10 cellular contexts compared by ENCODE assay signal in the genomic region with DNA sequence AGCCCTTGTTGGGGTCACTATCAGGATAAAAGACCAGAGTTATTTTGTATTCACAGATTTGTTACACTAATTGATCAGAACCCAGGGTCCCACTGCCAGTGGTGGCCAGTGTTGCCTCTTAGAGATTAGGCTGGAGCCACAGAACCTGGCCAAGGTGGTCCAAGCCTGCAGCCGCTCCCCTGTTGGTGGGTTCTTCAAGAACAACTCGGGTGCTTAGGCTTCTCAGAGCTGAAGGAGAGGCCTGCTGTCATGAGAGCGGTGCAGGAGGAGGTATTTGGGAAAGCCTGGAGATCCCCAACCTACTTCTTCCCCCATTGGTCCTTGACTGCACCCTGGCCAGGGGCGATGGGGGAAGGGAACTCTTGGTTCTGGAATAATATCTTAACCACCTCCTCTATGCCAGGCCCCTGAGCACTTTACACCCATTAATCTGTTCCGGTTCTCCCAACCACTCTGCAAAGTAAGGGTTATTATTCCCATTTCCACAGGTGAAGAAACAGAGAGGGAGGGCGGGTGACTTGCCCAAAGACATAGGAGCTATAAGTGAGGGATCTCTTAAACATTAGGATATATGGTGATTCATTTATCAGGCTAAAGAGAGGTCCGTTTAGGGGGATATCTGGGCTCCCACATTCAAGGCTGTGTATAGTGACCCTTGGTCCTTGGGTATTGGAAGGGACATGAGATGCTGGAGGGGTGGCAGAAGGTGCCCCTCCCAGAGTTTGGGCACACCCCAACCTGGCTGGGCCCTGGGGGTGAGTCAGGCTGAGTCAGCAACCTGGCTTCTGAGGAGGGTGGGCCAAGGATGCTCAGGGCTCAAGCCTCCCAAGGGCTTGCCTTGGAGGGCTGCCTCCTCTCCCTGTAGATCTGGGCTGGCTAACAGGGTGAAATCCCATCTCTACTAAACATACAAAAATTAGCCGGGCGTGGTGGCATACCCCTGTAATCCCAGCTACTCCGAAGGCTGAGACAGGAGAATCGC. TPM values are rescaled to one million over a fixed set of nuclear protein-coding genes. Genes with fewer than 3 reads are reported as not detected.
DNase-seq lines count a peak whose midpoint lies in the region; ATAC-seq and TF ChIP-seq lines count a peak whose summit lies in the region.
"Had no signal": no experiment of that assay in that cellular context is flagged by ENCODE, and none has a peak within 500 bp of the region (broad histone marks: within the 10 kb centered on the region; RNA-seq: fewer than 3 reads in every experiment).

No MANE protein-coding gene starts in this region.

- H3K4me3 ChIP-seq in HCT116 (replicated peaks in 1 of 2; ENCODE audit: low read depth in 1 of 2, low read length in 2 of 2) = peak overlapping the region; percentile 10 to 27; a peak in 2 of 4 replicates
- peak overlapping the region; percentile 44; the same call in 1 of the 2 replicates for H3K4me3 ChIP-seq in iPS-20b (ENCODE audit: low read length)
- H3K4me3 ChIP-seq in testis = no peak overlapping the region

- no peak for TF ChIP-seq RAD21 in HCT116 (IDR thresholded peaks at IDR 0.05; ENCODE audit: low read depth)

- CTCF ChIA-PET in HCT116 (lab: Charles Lee) (interaction anchor here (0.6 to 4.6 kb wide), 12 partner anchors 9 to 108 kb away, joined by 3 to 44 read pairs (median 6); partner anchors contain the start of genes GPN2, KDF1 and TENT5B), WTC11 (lab: Charles Lee) (interaction anchor here (0.5 to 9.2 kb wide), 31 partner anchors 10 to 717 kb away, joined by 3 to 190 read pairs (median 4); partner anchors contain the start of genes KDF1 and TENT5B)

- peaks cover 83% of the 10 kb centered on the region for H3K4me1 Mint-ChIP-seq in WTC11

- H3K27ac ChIP-seq in HCT116 (ENCODE audit: low read depth, low read length) = peak overlapping the region; percentile 85
- H3K27ac ChIP-seq in iPS-20b (ENCODE audit: low read length) = peak overlapping the region; percentile 73
- peak overlapping the region; percentile 49 to 81 for H3K27ac ChIP-seq in testis

- intact Hi-C loops in HCT116 (cut with micrococcal nuclease) (loop anchor here (5.0 kb wide), 1 partner anchor 49 kb away; no protein-coding TSS in a partner anchor), testis (cut with DNase I; ENCODE audit: low total_unique reads) (loop anchor here (10.0 kb wide), 1 partner anchor 96 kb away; no protein-coding TSS in a partner anchor)

- no peaks in the 10 kb centered on the region for H3K9me3 Mint-ChIP-seq in WTC11
- H3K9me3 Mint-ChIP-seq: activated naive CD8-positive, alpha-beta T cell treated with anti-CD3 and anti-CD28 coated beads for 36 hours had no signal

- H3K9me3 ChIP-seq in HCT116 (ENCODE audit: control insufficient read depth in 1 of 2, insufficient read depth in 1 of 2, low read depth in 1 of 2, low read length in 2 of 2) = no peaks in the 10 kb centered on the region
- H3K9me3 ChIP-seq in iPS-20b (ENCODE audit: insufficient read depth, low read depth, low read length) = no peaks in the 10 kb centered on the region
- no peaks in the 10 kb centered on the region for H3K9me3 ChIP-seq in testis

- no peaks in the 10 kb centered on the region for H3K36me3 ChIP-seq in HCT116 (ENCODE audit: control insufficient read depth in 1 of 2, insufficient read depth in 2 of 2, low read length in 2 of 2)
- H3K36me3 ChIP-seq in iPS-20b (ENCODE audit: insufficient read depth, low read depth, low read length) = peaks cover 40% of the 10 kb centered on the region; the same call in 1 of the 2 replicates
- H3K36me3 ChIP-seq in testis (ENCODE audit: low read depth, missing control alignments) = no peaks in the 10 kb centered on the region

- WGBS in testis, 2 donors = 87 to 90% methylated on average over 11 of the region's 11 CpGs

- peaks cover 38% of the 10 kb centered on the region for H3K36me3 Mint-ChIP-seq in WTC11
- H3K36me3 Mint-ChIP-seq: activated naive CD8-positive, alpha-beta T cell treated with anti-CD3 and anti-CD28 coated beads for 36 hours had no signal

- no peaks in the 10 kb centered on the region for H3K27me3 Mint-ChIP-seq in WTC11 (ENCODE audit: low read depth)

- RAD21 ChIA-PET in HCT116 (lab: Charles Lee; ENCODE audit: low non-redundant PET in 1 of 2, low total read pairs in 2 of 2, uncharacterized antibody in 2 of 2, unreplicated experiment in 2 of 2) = interaction anchor here (0.8 to 1.5 kb wide), 4 partner anchors 30 to 101 kb away, joined by 3 to 5 read pairs (median 4); no protein-coding TSS in a partner anchor

- no peak overlapping the region for H2AFZ ChIP-seq in HCT116 (ENCODE audit: low read depth, low read length, poor library complexity, severe bottlenecking)

- no peak for TF ChIP-seq CTCF in HCT116 (IDR thresholded peaks at IDR 0.05 in 2 of 3, conservative IDR thresholded peaks at IDR 0.05 in 1 of 3; ENCODE audit: borderline replicate concordance in 1 of 3, insufficient read depth in 1 of 3, low read depth in 2 of 3, low read length in 2 of 3)
- TF ChIP-seq CTCF in WTC11 (IDR thresholded peaks at IDR 0.05) = no peak
- TF ChIP-seq CTCF in testis (IDR thresholded peaks at IDR 0.05) = no peak

- H4K20me1 ChIP-seq in HCT116 (ENCODE audit: insufficient read depth) = peaks cover 7% of the 10 kb centered on the region; the same call in 1 of the 2 replicates

- peak overlapping the region; percentile 89 for H3K9ac ChIP-seq in HCT116 (ENCODE audit: low read length)
- H3K9ac ChIP-seq in iPS-20b (ENCODE audit: low read depth, low read length) = peak overlapping the region; percentile 63; the same call in 1 of the 2 replicates

- TF ChIP-seq POLR2A in HCT116 (IDR thresholded peaks at IDR 0.05; ENCODE audit: borderline replicate concordance, extremely low read depth, insufficient read depth, insufficient read length) (peak; percentile 0), testis (IDR thresholded peaks at IDR 0.05) (no peak)

- BruUV-seq in HCT116 (replicated peaks; lab: Mats Ljungman, UMichigan) = no TSS peak

- ATAC-seq in HCT116 (peak; percentile 44), WTC11 (no peak), HG02884 (IDR thresholded peaks at IDR 0.05; ENCODE audit: unreplicated experiment) (no peak), HG03045 (IDR thresholded peaks at IDR 0.05; ENCODE audit: unreplicated experiment) (no peak)

- H3K4me3 Mint-ChIP-seq in WTC11 = peak overlapping the region; percentile 81

- no peaks in the 10 kb centered on the region for H3K9me2 ChIP-seq in HCT116 (ENCODE audit: insufficient read depth)

- H3K4me1 ChIP-seq in HCT116 (ENCODE audit: control insufficient read depth in 1 of 2, insufficient read depth in 2 of 2, low read length in 2 of 2) (peaks cover 74 to 88% of the 10 kb centered on the region in 2 experiments), iPS-20b (ENCODE audit: insufficient read depth, low read length) (peaks cover 38% of the 10 kb centered on the region), testis (peaks cover 31% of the 10 kb centered on the region)

- H3K27me3 ChIP-seq in HCT116 (ENCODE audit: insufficient read depth, low read length) (no peaks in the 10 kb centered on the region), iPS-20b (ENCODE audit: insufficient read depth, low read length) (peaks cover 12% of the 10 kb centered on the region), testis (no peaks in the 10 kb centered on the region)

- peaks cover 32% of the 10 kb centered on the region for H3K79me2 ChIP-seq in HCT116 (ENCODE audit: insufficient read depth, low read length)

- peak overlapping the region; percentile 90 for H3K4me2 ChIP-seq in HCT116 (ENCODE audit: low read length)

- DNase-seq in HCT116 (ENCODE audit: low read depth, low spot score) (no peak), WTC11 (ENCODE audit: low spot score) (no peak), testis (no peak), inferior parietal cortex (ENCODE audit: extremely low spot score) (no peak), DMS53 treated with DMSO at 0.1 percent for 48 hours (lab: John Stamatoyannopoulos, UW; ENCODE audit: unreplicated experiment) (no peak)

- H3K27ac Mint-ChIP-seq in WTC11 = peak overlapping the region; percentile 97
- H3K27ac Mint-ChIP-seq: activated naive CD8-positive, alpha-beta T cell treated with anti-CD3 and anti-CD28 coated beads for 36 hours had no signal

- POLR2A ChIA-PET in HCT116 (lab: Charles Lee) = interaction anchor here (1.0 to 4.1 kb wide), 6 partner anchors 14 to 367 kb away, joined by 3 to 26 read pairs (median 5); partner anchors contain the start of genes KDF1 and TENT5B
- POLR2A ChIA-PET in WTC11 (lab: Charles Lee) = interaction anchor here (0.9 to 5.5 kb wide), 8 partner anchors 8 to 72 kb away, joined by 3 to 83 read pairs (median 8); partner anchors contain the start of gene TENT5B

TF ChIP-seq in HCT116, 20 proteins besides CTCF, POLR2A, EP300 and RAD21:
- TF ChIP-seq TCF7L2 (IDR thresholded peaks at IDR 0.05; ENCODE audit: borderline replicate concordance, extremely low read depth, insufficient read depth, insufficient read length) (no peak), ATF3 (IDR thresholded peaks at IDR 0.05) (no peak), ZFX (IDR thresholded peaks at IDR 0.05) (no peak), SIN3A (IDR thresholded peaks at IDR 0.05; ENCODE audit: low read depth) (no peak), CEBPB (IDR thresholded peaks at IDR 0.05; ENCODE audit: low read depth) (no peak)

TF ChIP-seq in WTC11, 78 proteins besides CTCF, POLR2A, EP300 and RAD21 (continues in another document):
- TF ChIP-seq TP53 (CRISPR knock-in tag; IDR thresholded peaks at IDR 0.05) = no peak

RNA-seq across cellular contexts. Expression of gene TRNP1, which starts 5.1 kb away (rescaled TPM):
- total RNA-seq in HCT116 (2021; ENCODE audit: unreplicated experiment) = 76.9 TPM
- polyA plus RNA-seq in HCT116 (2012) = 25.0 and 39.1 TPM in 2 replicates
- 37.6 to 51.4 TPM (median 49.4 TPM) in 3 replicates for total RNA-seq in WTC11 (2021)
- total RNA-seq in testis = 1 to 10 TPM; 5.7 to 7.7 TPM
- polyA plus RNA-seq in testis (ENCODE audit: insufficient read depth, low read depth, low replicate concordance) = 4.3 TPM

RNA-seq across cellular contexts. Expression of gene TENT5B, which starts 14.0 kb away (rescaled TPM):
- 5.7 TPM for total RNA-seq in HCT116 (2021; ENCODE audit: unreplicated experiment)
- 5.8 and 6.0 TPM in 2 replicates for polyA plus RNA-seq in HCT116 (2012)
- 104 to 124 TPM (median 119 TPM) in 3 replicates for total RNA-seq in WTC11 (2021)
- total RNA-seq in testis = 10 to 100 TPM; 10.5 to 10.7 TPM
- 10.7 TPM for polyA plus RNA-seq in testis (ENCODE audit: insufficient read depth, low read depth, low replicate concordance)
- total RNA-seq: activated naive CD8-positive, alpha-beta T cell treated with anti-CD3 and anti-CD28 coated beads for 36 hours; T-helper 1 cell treated with Interleukin-12 subunit alpha and Interleukin-12 subunit beta and Interleukin-4 antibody, amounts not matched to agents 30 ng/mL and 1 ng/mL, for 36 hours had no signal

RNA-seq across cellular contexts. Expression of gene KDF1, which starts 38.3 kb away (rescaled TPM):
- total RNA-seq in HCT116 (2021; ENCODE audit: unreplicated experiment) (23.0 TPM), WTC11 (2021) (18.9 to 19.8 TPM (median 19.0 TPM) in 3 replicates), testis (1 to 10 TPM; 3.8 to 4.8 TPM)
- 27.4 and 29.6 TPM in 2 replicates for polyA plus RNA-seq in HCT116 (2012)
- polyA plus RNA-seq in testis (ENCODE audit: insufficient read depth, low read depth, low replicate concordance) = 4.0 TPM
- total RNA-seq: T-helper 1 cell treated with Interleukin-12 subunit alpha and Interleukin-12 subunit beta and Interleukin-4 antibody, amounts not matched to agents 30 ng/mL and 1 ng/mL, for 36 hours had no signal

Comparison
In these comparisons a context has a peak if more than half of its experiments do, and no peak if none do; other contexts are left out.
1. H3K4me3 ChIP-seq: peak in HCT116 (2 of 2) and iPS-20b (single experiment); none in testis (0 of 2).
2. Peak in every context shown above with its lines, with median percentiles within 50 percentile points of each other: H3K27ac ChIP-seq.